In genomic region chr16:1688807-1689560, GRCh38 we compare ENCODE assay signal across 13 cellular contexts. TPM values are rescaled to one million over a fixed set of nuclear protein-coding genes. Genes with fewer than 3 reads are reported as not detected.
DNase-seq lines count a peak whose midpoint lies in the region; ATAC-seq and FAIRE-seq lines count a peak whose summit lies in the region.
"Had no signal": no experiment of that assay in that cellular context is flagged by ENCODE, and none has a peak within 500 bp of the region (broad histone marks: within the 10 kb centered on the region; RNA-seq: fewer than 3 reads in every experiment).

No MANE protein-coding gene starts in this region.

- H3K79me1 ChIP-seq in mesenchymal stem cell (replicated peaks; ENCODE audit: low read length, poor library complexity, severe bottlenecking) = peaks cover 3% of the 10 kb centered on the region

- no peak overlapping the region for H2AFZ ChIP-seq in mesenchymal stem cell (ENCODE audit: low read depth, low read length)

- in situ Hi-C loops in Caki2 (cut with HindIII; ENCODE audit: low pct_unique_long_range_greater_than_20kb, low sequenced_read_pairs) = no loop called here

- H3K14ac ChIP-seq in mesenchymal stem cell (ENCODE audit: low read length in 2 of 2) = no peak overlapping the region

- H3K18ac ChIP-seq in mesenchymal stem cell (ENCODE audit: low read depth in 1 of 2, low read length in 2 of 2) = no peak overlapping the region

- no peak overlapping the region for H4K8ac ChIP-seq in mesenchymal stem cell (ENCODE audit: low read length)

- ATAC-seq in HG02852 (IDR thresholded peaks at IDR 0.05; ENCODE audit: unreplicated experiment) (no peak), HG03342 (IDR thresholded peaks at IDR 0.05; ENCODE audit: unreplicated experiment) (no peak)

- no peak overlapping the region for H3K4me2 ChIP-seq in mesenchymal stem cell (ENCODE audit: low read length, poor library complexity, severe bottlenecking)

- no peak overlapping the region for H2BK5ac ChIP-seq in mesenchymal stem cell (ENCODE audit: low read depth, low read length, poor library complexity, severe bottlenecking)

- H3K4me1 ChIP-seq in mesenchymal stem cell (ENCODE audit: control insufficient read depth, insufficient read depth, low read depth, low read length) = peaks cover 30% of the 10 kb centered on the region
- H3K4me1 ChIP-seq: colonic mucosa, thyroid gland had no signal

- peak overlapping the region; percentile 95 for H3K27ac ChIP-seq in epithelial cell of prostate
- peak overlapping the region; percentile 59 for H3K27ac ChIP-seq in mesenchymal stem cell (ENCODE audit: low read length, poor library complexity, severe bottlenecking)
- H3K27ac ChIP-seq: colonic mucosa, thyroid gland had no signal

- H2AK5ac ChIP-seq in mesenchymal stem cell (ENCODE audit: low read length, severe bottlenecking) = no peak overlapping the region

- peak; percentile 90 for FAIRE-seq in RCC 7860 (lab: Jason Lieb, UNC)

- no peaks in the 10 kb centered on the region for H3K27me3 ChIP-seq in mesenchymal stem cell (ENCODE audit: control insufficient read depth in 1 of 2, insufficient read depth in 1 of 2, low read length in 2 of 2)
- H3K27me3 ChIP-seq: colonic mucosa, thyroid gland had no signal

- H3K9ac ChIP-seq in mesenchymal stem cell (ENCODE audit: low read length) = no peak overlapping the region

- no peak overlapping the region for H2BK120ac ChIP-seq in mesenchymal stem cell (ENCODE audit: low read depth, low read length)

- no peak overlapping the region for H3K4me3 ChIP-seq in mesenchymal stem cell (ENCODE audit: insufficient read depth in 1 of 2, low read depth in 1 of 2, low read length in 2 of 2)
- H3K4me3 ChIP-seq: colonic mucosa, thyroid gland had no signal

- H3K23ac ChIP-seq in mesenchymal stem cell (ENCODE audit: low read length in 2 of 2) = no peak overlapping the region

- peak; percentile 99 for DNase-seq in Caki2 (ENCODE audit: low read depth)
- peak; percentile 96 for DNase-seq in RCC 7860 (ENCODE audit: low spot score)
- peak; percentile 96 for DNase-seq in epithelial cell of prostate (ENCODE audit: low read depth, low spot score)
- peak; percentile 32 for DNase-seq in mesenchymal stem cell
- DNase-seq in T-helper 2 cell = no peak
- no peak for DNase-seq in SHP77 treated with DMSO at 0.1 percent for 48 hours (lab: John Stamatoyannopoulos, UW)
- DNase-seq: colonic mucosa; NCI-H1092; nucleus accumbens; stimulated activated CD4-positive, alpha-beta T cell treated with anti-CD3 and anti-CD28 coated beads, Interleukin-4, amount 100 ng/mL, for 24 hours; thyroid gland had no signal

- no peak overlapping the region for H2BK12ac ChIP-seq in mesenchymal stem cell (ENCODE audit: low read length in 2 of 2)

- no peak overlapping the region for H3K4ac ChIP-seq in mesenchymal stem cell (ENCODE audit: low read depth in 1 of 2, low read length in 2 of 2)

- H4K91ac ChIP-seq in mesenchymal stem cell (ENCODE audit: low read length) = no peak overlapping the region

- no peak overlapping the region for H2BK15ac ChIP-seq in mesenchymal stem cell (ENCODE audit: low read depth, poor library complexity, severe bottlenecking)

- no peaks in the 10 kb centered on the region for H3K9me3 ChIP-seq in mesenchymal stem cell (ENCODE audit: control insufficient read depth, low read length)
- H3K9me3 ChIP-seq: colonic mucosa, thyroid gland had no signal

- peaks cover 40 to 65% of the 10 kb centered on the region in 2 experiments for H3K36me3 ChIP-seq in mesenchymal stem cell (ENCODE audit: control insufficient read depth in 1 of 2, insufficient read depth in 2 of 2, low read depth in 1 of 2, low read length in 2 of 2)

- 85% methylated on average over 9 of the region's 10 CpGs for WGBS in mesenchymal stem cell

RNA-seq across cellular contexts. Expression of gene JPT2, which starts 10.9 kb away (rescaled TPM):
- total RNA-seq in Caki2 (2014; rRNA removed; shearing (Covaris generic); ENCODE audit: low replicate concordance) = 257 and 290 TPM in 2 replicates
- polyA plus RNA-seq in mesenchymal stem cell (2013, experiment 1 of 2) = 54.4 TPM
- polyA plus RNA-seq in mesenchymal stem cell (2013, experiment 2 of 2) = 54.1 TPM

RNA-seq across cellular contexts. Expression of gene MAPK8IP3, which starts 17.0 kb away (rescaled TPM):
- total RNA-seq in Caki2 (2014; rRNA removed; shearing (Covaris generic); ENCODE audit: low replicate concordance) = 13.8 and 24.5 TPM in 2 replicates
- polyA plus RNA-seq in mesenchymal stem cell (2013, experiment 1 of 2) = 35.8 TPM
- polyA plus RNA-seq in mesenchymal stem cell (2013, experiment 2 of 2) = 29.0 TPM

Comparison
In these comparisons a context has a peak if more than half of its experiments do, and no peak if none do; other contexts are left out.
1. DNase-seq: peak in Caki2 (single experiment), RCC 7860 (single experiment), epithelial cell of prostate (single experiment) and mesenchymal stem cell (single experiment); none in T-helper 2 cell (0 of 5) and SHP77 treated with DMSO at 0.1 percent for 48 hours (single experiment).